7 cellular contexts compared by ENCODE assay signal in the genomic region with DNA sequence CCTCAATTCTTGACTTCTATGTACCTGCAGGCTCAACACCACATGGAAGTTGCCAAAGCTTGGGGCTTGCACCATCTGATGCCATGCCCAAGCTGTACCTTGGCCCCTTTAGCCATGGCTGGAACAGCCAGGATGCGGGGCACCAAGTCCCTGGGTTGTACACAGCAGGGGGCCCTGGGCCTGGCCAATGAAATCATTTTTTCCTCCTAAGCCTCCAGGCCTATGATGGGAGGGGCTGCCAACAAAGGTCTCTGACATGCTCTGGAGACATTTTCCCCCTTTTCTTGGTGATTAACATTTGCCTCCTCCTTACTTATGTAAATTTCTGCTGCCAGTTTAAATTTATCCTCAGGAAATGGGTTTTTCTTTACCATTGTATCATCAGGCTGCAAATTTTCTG.
"Had no signal": no experiment of that assay in that cellular context is flagged by ENCODE, and none has a peak within 500 bp of the region (broad histone marks: within the 10 kb centered on the region; RNA-seq: fewer than 3 reads in every experiment).

No MANE protein-coding gene starts in this region.

- H3K27ac ChIP-seq: HL-60 had no signal

- H3K4me3 ChIP-seq: HAP-1 had no signal

- DNase-seq: GOT3, H7, KG1 had no signal

- FAIRE-seq: HepG2 had no signal

- H3K9me3 ChIP-seq: HAP-1 had no signal

- H3K36me3 ChIP-seq: HAP-1 had no signal

- H3K4me1 ChIP-seq: HAP-1 had no signal

- ATAC-seq: HCT116, HepG2 had no signal
